Comparison of ENCODE assay signal across 8 cellular contexts in the genomic region with DNA sequence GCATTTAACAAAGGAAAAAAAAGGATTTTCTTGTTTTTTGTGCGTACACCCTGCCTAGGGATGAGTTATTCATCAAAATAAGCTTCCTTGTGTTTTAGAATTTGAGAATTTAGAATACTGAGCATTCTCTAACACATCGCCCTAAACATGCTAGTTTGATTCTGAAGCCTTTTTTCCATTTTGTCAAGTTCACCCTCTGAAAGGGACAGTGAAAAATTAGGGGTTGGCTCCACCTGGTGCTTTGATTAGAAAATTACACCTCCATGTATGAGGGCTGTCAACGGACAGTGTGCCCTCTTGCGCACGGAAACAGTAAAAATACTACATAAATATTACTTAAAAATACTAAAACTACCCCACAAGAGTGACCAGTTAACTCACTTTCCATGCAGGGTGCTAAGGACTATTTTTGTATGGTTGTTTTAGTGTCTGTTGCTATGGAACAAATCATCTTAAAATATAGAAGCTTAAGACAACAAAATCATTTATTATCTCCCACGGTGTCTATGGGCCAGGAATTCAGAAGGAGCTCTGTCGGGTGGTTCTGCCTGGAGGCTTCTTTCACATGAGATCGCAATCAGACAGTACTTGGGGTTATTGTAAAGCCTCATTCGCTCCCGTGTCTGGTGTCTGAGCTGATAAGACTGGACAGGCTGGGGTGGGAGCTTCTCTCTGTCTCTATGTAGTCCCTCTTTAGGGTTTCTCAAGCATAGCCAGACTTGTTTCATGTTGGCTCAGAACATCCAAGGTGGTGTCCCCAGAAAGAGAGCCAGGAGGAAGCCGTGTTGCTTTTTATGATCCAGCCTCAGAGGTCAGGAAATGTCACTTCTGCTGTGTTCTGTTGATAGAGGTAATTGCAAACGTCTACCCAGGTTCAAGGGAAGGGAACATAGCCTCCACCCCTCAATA. TPM values are rescaled to one million over a fixed set of nuclear protein-coding genes. Genes with fewer than 3 reads are reported as not detected.
DNase-seq lines count a peak whose midpoint lies in the region; ATAC-seq and TF ChIP-seq lines count a peak whose summit lies in the region.

No MANE protein-coding gene starts in this region.

- H3K36me3 ChIP-seq in GM23338 (ENCODE audit: insufficient read depth): no peaks in the 10 kb centered on the region
- no peaks in the 10 kb centered on the region for H3K36me3 ChIP-seq in parathyroid adenoma (ENCODE audit: control insufficient read depth, insufficient read depth, low read length)
- H3K36me3 ChIP-seq in upper lobe of right lung: no peaks in the 10 kb centered on the region

- H3K9me3 ChIP-seq in parathyroid adenoma (ENCODE audit: control insufficient read depth, low read length) (no peaks in the 10 kb centered on the region), upper lobe of right lung (no peaks in the 10 kb centered on the region)

- H3K4me2 ChIP-seq in GM23338 (no peak overlapping the region), parathyroid adenoma (ENCODE audit: low read length) (peak overlapping the region; percentile 48)

- no peak overlapping the region for H3K27ac ChIP-seq in GM23338 (ENCODE audit: low read depth)
- no peak overlapping the region for H3K27ac ChIP-seq in parathyroid adenoma
- H3K27ac ChIP-seq in upper lobe of right lung: peak overlapping the region; percentile 65

- no peak overlapping the region for H3K4me3 Mint-ChIP-seq in GM23338

- intact Hi-C loops in upper lobe of right lung (cut with DNase I): loop anchor here (10.0 kb wide), 1 partner anchor 352 kb away; no protein-coding TSS in a partner anchor

- TF ChIP-seq CTCF in GM23338 (conservative IDR thresholded peaks at IDR 0.05; ENCODE audit: low read depth in 2 of 2) (peak; percentile 94 to 97), LNCaP clone FGC (IDR thresholded peaks at IDR 0.05; ENCODE audit: control insufficient read depth, extremely low read depth, insufficient read depth) (peak; percentile 89), parathyroid adenoma (IDR thresholded peaks at IDR 0.05) (peak; percentile 91), upper lobe of right lung (IDR thresholded peaks at IDR 0.05) (peak; percentile 93)

- no peaks in the 10 kb centered on the region for H3K36me3 Mint-ChIP-seq in GM23338 (ENCODE audit: low read depth)

- H4K20me1 ChIP-seq in GM23338 (replicated peaks; ENCODE audit: insufficient read depth): no peaks in the 10 kb centered on the region

- no peaks in the 10 kb centered on the region for H3K9me2 ChIP-seq in GM23338 (ENCODE audit: insufficient read depth)

- no peaks in the 10 kb centered on the region; the same call in 2 of the 3 replicates for H3K9me3 Mint-ChIP-seq in GM23338

- H3K27me3 ChIP-seq in GM23338 (ENCODE audit: insufficient read depth): no peaks in the 10 kb centered on the region
- no peaks in the 10 kb centered on the region for H3K27me3 ChIP-seq in parathyroid adenoma (ENCODE audit: control insufficient read depth, insufficient read depth, low read length)
- no peaks in the 10 kb centered on the region for H3K27me3 ChIP-seq in upper lobe of right lung

- H3K79me2 ChIP-seq in GM23338 (replicated peaks; ENCODE audit: insufficient read depth): no peaks in the 10 kb centered on the region
- H3K79me2 ChIP-seq in parathyroid adenoma: no peaks in the 10 kb centered on the region

- H3K4me1 ChIP-seq in GM23338 (ENCODE audit: insufficient read depth) (peaks cover 3% of the 10 kb centered on the region), parathyroid adenoma (peaks cover 8% of the 10 kb centered on the region), upper lobe of right lung (peaks cover 21% of the 10 kb centered on the region)

- no peak overlapping the region for H3K4me3 ChIP-seq in GM23338
- H3K4me3 ChIP-seq in LNCaP clone FGC (ENCODE audit: low read depth, low read length): no peak overlapping the region
- no peak overlapping the region for H3K4me3 ChIP-seq in parathyroid adenoma (ENCODE audit: low read depth, low read length)
- no peak overlapping the region for H3K4me3 ChIP-seq in upper lobe of right lung

- no peak overlapping the region for H3K9ac ChIP-seq in parathyroid adenoma

- H3K4me1 Mint-ChIP-seq in GM23338: peaks cover 8% of the 10 kb centered on the region; the same call in 2 of the 3 replicates

- ATAC-seq in GM23338 (peak; percentile 94), upper lobe of right lung (peak; percentile 95)

- no peaks in the 10 kb centered on the region for H3F3A ChIP-seq in GM23338 (replicated peaks; ENCODE audit: low read depth)

- DNase-seq in EH (ENCODE audit: low read depth) (peak; percentile 86), GM23338 (ENCODE audit: low spot score) (peak; percentile 84), LNCaP clone FGC (ENCODE audit: low read depth) (peak; percentile 58), SHP77 (lab: John Stamatoyannopoulos, UW) (peak; percentile 48 to 57), germinal center (ENCODE audit: low spot score) (peak; percentile 80), upper lobe of right lung (no peak)
- peak; percentile 43 for DNase-seq in activated effector memory CD4-positive, alpha-beta T cell treated with Interleukin-2 at 50 U/mL for 16 hours

- H3K27me3 Mint-ChIP-seq in GM23338 (ENCODE audit: insufficient read depth, low read depth, poor library complexity): no peaks in the 10 kb centered on the region

- H3K27ac Mint-ChIP-seq in GM23338: no peak overlapping the region

- H2AFZ ChIP-seq in GM23338 (peak overlapping the region; percentile 30; the same call in 1 of the 2 replicates), parathyroid adenoma (peak overlapping the region; percentile 75)

TF ChIP-seq in GM23338, 12 proteins besides CTCF, POLR2A, EP300 and RAD21 (continues in another document):
- TF ChIP-seq CREB1 (CRISPR knock-in tag; IDR thresholded peaks at IDR 0.05; ENCODE audit: low read depth) (no peak), ZNF114 (CRISPR knock-in tag; IDR thresholded peaks at IDR 0.05) (no peak), STAT1 (IDR thresholded peaks at IDR 0.05; ENCODE audit: unreplicated experiment) (no peak), ZNF331 (CRISPR knock-in tag; IDR thresholded peaks at IDR 0.05; ENCODE audit: low read depth) (no peak), EZH2phosphoT487 (IDR thresholded peaks at IDR 0.05; ENCODE audit: unreplicated experiment) (no peak), JUNB (IDR thresholded peaks at IDR 0.05; ENCODE audit: unreplicated experiment) (no peak), EZH2 (IDR thresholded peaks at IDR 0.05; ENCODE audit: low read depth, unreplicated experiment) (no peak), POLR2AphosphoS5 (IDR thresholded peaks at IDR 0.05; ENCODE audit: low read depth) (no peak), NANOG (IDR thresholded peaks at IDR 0.05; ENCODE audit: borderline replicate concordance) (no peak)
- TF ChIP-seq, protein P1, sequence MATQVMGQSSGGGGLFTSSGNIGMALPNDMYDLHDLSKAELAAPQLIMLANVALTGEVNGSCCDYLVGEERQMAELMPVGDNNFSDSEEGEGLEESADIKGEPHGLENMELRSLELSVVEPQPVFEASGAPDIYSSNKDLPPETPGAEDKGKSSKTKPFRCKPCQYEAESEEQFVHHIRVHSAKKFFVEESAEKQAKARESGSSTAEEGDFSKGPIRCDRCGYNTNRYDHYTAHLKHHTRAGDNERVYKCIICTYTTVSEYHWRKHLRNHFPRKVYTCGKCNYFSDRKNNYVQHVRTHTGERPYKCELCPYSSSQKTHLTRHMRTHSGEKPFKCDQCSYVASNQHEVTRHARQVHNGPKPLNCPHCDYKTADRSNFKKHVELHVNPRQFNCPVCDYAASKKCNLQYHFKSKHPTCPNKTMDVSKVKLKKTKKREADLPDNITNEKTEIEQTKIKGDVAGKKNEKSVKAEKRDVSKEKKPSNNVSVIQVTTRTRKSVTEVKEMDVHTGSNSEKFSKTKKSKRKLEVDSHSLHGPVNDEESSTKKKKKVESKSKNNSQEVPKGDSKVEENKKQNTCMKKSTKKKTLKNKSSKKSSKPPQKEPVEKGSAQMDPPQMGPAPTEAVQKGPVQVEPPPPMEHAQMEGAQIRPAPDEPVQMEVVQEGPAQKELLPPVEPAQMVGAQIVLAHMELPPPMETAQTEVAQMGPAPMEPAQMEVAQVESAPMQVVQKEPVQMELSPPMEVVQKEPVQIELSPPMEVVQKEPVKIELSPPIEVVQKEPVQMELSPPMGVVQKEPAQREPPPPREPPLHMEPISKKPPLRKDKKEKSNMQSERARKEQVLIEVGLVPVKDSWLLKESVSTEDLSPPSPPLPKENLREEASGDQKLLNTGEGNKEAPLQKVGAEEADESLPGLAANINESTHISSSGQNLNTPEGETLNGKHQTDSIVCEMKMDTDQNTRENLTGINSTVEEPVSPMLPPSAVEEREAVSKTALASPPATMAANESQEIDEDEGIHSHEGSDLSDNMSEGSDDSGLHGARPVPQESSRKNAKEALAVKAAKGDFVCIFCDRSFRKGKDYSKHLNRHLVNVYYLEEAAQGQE (IDR thresholded peaks at IDR 0.05; ENCODE audit: unreplicated experiment): no peak
- TF ChIP-seq, protein P2, sequence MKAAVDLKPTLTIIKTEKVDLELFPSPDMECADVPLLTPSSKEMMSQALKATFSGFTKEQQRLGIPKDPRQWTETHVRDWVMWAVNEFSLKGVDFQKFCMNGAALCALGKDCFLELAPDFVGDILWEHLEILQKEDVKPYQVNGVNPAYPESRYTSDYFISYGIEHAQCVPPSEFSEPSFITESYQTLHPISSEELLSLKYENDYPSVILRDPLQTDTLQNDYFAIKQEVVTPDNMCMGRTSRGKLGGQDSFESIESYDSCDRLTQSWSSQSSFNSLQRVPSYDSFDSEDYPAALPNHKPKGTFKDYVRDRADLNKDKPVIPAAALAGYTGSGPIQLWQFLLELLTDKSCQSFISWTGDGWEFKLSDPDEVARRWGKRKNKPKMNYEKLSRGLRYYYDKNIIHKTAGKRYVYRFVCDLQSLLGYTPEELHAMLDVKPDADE (IDR thresholded peaks at IDR 0.05): no peak

RNA-seq across cellular contexts. Expression of a gene that starts 41.1 kb away (rescaled TPM):
- total RNA-seq in GM23338 (2014; rRNA removed; shearing (Covaris generic)): 6.9 and 8.6 TPM in 2 replicates
- polyA plus RNA-seq in GM23338 (2016; fragmentation: Nextera tagmentation; extraction: Ambion mirVana): 2.0 and 2.5 TPM in 2 replicates
- total RNA-seq in upper lobe of right lung: 9.2 TPM
